Comparison of ENCODE assay signal across 24 cellular contexts in genomic region chr19:5424192-5424973, GRCh38. TPM values are rescaled to one million over a fixed set of nuclear protein-coding genes. Genes with fewer than 3 reads are reported as not detected.
DNase-seq lines count a peak whose midpoint lies in the region; ATAC-seq and TF ChIP-seq lines count a peak whose summit lies in the region.
"Had no signal": no experiment of that assay in that cellular context is flagged by ENCODE, and none has a peak within 500 bp of the region (broad histone marks: within the 10 kb centered on the region; RNA-seq: fewer than 3 reads in every experiment).

No MANE protein-coding gene starts in this region.

- no peak overlapping the region for H3K27ac Mint-ChIP-seq in WTC11
- H3K27ac Mint-ChIP-seq: T-helper 17 cell had no signal

- POLR2A ChIA-PET in WTC11 (lab: Charles Lee) = no interaction called here

- no peak overlapping the region for H3K4me3 Mint-ChIP-seq in WTC11
- H3K4me3 Mint-ChIP-seq: CD4-positive, CD25-positive, alpha-beta regulatory T cell; T-helper 17 cell had no signal

- peaks cover 13% of the 10 kb centered on the region for H3K9me3 Mint-ChIP-seq in WTC11

- H3K4me1 ChIP-seq in spleen (no peaks in the 10 kb centered on the region), prostate gland (replicated peaks) (no peaks in the 10 kb centered on the region), stomach (no peaks in the 10 kb centered on the region)
- H3K4me1 ChIP-seq: BLaER1, HAP-1 had no signal

- no peak for ATAC-seq in WTC11
- ATAC-seq: T-helper 17 cell had no signal

- no peak overlapping the region for H3K4me3 ChIP-seq in spleen
- no peak overlapping the region for H3K4me3 ChIP-seq in prostate gland
- H3K4me3 ChIP-seq in stomach = no peak overlapping the region
- H3K4me3 ChIP-seq: BLaER1, GM23248, HAP-1, SK-N-MC had no signal

- no peak for TF ChIP-seq RAD21 in Ishikawa (IDR thresholded peaks at IDR 0.05; ENCODE audit: low read depth)

- no peaks in the 10 kb centered on the region for H3K36me3 Mint-ChIP-seq in WTC11
- H3K36me3 Mint-ChIP-seq: CD4-positive, CD25-positive, alpha-beta regulatory T cell had no signal

- DNase-seq in NCI-H2171 treated with DMSO at 0.1 percent for 48 hours (lab: John Stamatoyannopoulos, UW) (peak; percentile 17), NCI-H2171 (lab: John Stamatoyannopoulos, UW) (no peak), WTC11 (ENCODE audit: low spot score) (no peak), spleen (peak; percentile 1), epidermal melanocyte (ENCODE audit: insufficient read length, low spot score) (no peak), prostate gland (ENCODE audit: low spot score) (no peak), stomach (no peak)
- DNase-seq: 8988T; CD4-positive, CD25-positive, alpha-beta regulatory T cell; GM23248; IMR-90; NCI-H1092 treated with DMSO at 0.1 percent for 48 hours; NCI-H1436; NCI-H187 treated with DMSO at 0.1 percent for 48 hours; NCI-H2227 treated with DMSO at 0.1 percent for 48 hours; NCI-H748 treated with DMSO at 0.1 percent for 48 hours; SHP77 treated with DMSO at 0.1 percent for 48 hours; T-helper 17 cell had no signal

- peaks cover 37% of the 10 kb centered on the region for H3K27me3 Mint-ChIP-seq in WTC11 (ENCODE audit: low read depth)
- H3K27me3 Mint-ChIP-seq: CD4-positive, CD25-positive, alpha-beta regulatory T cell had no signal

- TF ChIP-seq CTCF in WTC11 (IDR thresholded peaks at IDR 0.05) (no peak), spleen (IDR thresholded peaks at IDR 0.05 in 8 of 11, conservative IDR thresholded peaks at IDR 0.05 in 3 of 11) (no peak), prostate gland (IDR thresholded peaks at IDR 0.05) (no peak), stomach (IDR thresholded peaks at IDR 0.05) (no peak)

- TF ChIP-seq EP300 in Ishikawa (IDR thresholded peaks at IDR 0.05; ENCODE audit: borderline replicate concordance) = no peak
- TF ChIP-seq EP300 in stomach (IDR thresholded peaks at IDR 0.05) = no peak

- H3K36me3 ChIP-seq in spleen (no peaks in the 10 kb centered on the region), prostate gland (no peaks in the 10 kb centered on the region), stomach (no peaks in the 10 kb centered on the region)
- H3K36me3 ChIP-seq: BLaER1, HAP-1 had no signal

- H3K4me1 Mint-ChIP-seq in WTC11 = peaks cover 16% of the 10 kb centered on the region
- H3K4me1 Mint-ChIP-seq: CD4-positive, CD25-positive, alpha-beta regulatory T cell; T-helper 17 cell had no signal

- H3K27me3 ChIP-seq in spleen (replicated peaks in 1 of 7) (peaks cover 0 to 77% (median 0%) of the 10 kb centered on the region in 7 donors), prostate gland (replicated peaks; ENCODE audit: insufficient read depth) (peaks cover 3% of the 10 kb centered on the region), stomach (peaks cover 0 to 73% (median 18%) of the 10 kb centered on the region in 3 donors)
- H3K27me3 ChIP-seq: BLaER1 had no signal

- no peaks in the 10 kb centered on the region for H3K9me3 ChIP-seq in spleen
- H3K9me3 ChIP-seq in prostate gland = no peaks in the 10 kb centered on the region
- no peaks in the 10 kb centered on the region for H3K9me3 ChIP-seq in stomach
- H3K9me3 ChIP-seq: BLaER1, HAP-1 had no signal

- TF ChIP-seq POLR2A in spleen (IDR thresholded peaks at IDR 0.05) (no peak), prostate gland (IDR thresholded peaks at IDR 0.05) (no peak), stomach (IDR thresholded peaks at IDR 0.05) (no peak)

- intact Hi-C loops in spleen (cut with DNase I; ENCODE audit: low total_unique reads) (no loop called here), prostate gland (cut with DNase I) (no loop called here), stomach (cut with DNase I; ENCODE audit: low total_unique reads) (no loop called here)

- WGBS in spleen, 5 donors = 74 to 82% (median 78%) methylated on average over 12 of the region's 12 CpGs
- 76% methylated on average over 12 of the region's 12 CpGs for WGBS in prostate gland
- WGBS in stomach, 5 donors = 76 to 82% (median 79%) methylated on average over 12 of the region's 12 CpGs

- CTCF ChIA-PET in WTC11 (lab: Charles Lee) = interaction anchor here (0.6 kb wide), 1 partner anchor 48 kb away, joined by 3 read pairs; no protein-coding TSS in a partner anchor

- H3K27ac ChIP-seq in spleen (no peak overlapping the region), prostate gland (no peak overlapping the region), stomach (no peak overlapping the region)
- H3K27ac ChIP-seq: BLaER1, GM23248, RWPE1, SK-N-MC had no signal

TF ChIP-seq in Ishikawa, 13 proteins besides CTCF, POLR2A, EP300 and RAD21:
- TF ChIP-seq CREB1 (IDR thresholded peaks at IDR 0.05; ENCODE audit: low read depth) (no peak), USF1 (IDR thresholded peaks at IDR 0.05) (peak; percentile 53; the same call in 1 of the 2 replicates)

TF ChIP-seq in WTC11, 78 proteins besides CTCF, POLR2A, EP300 and RAD21:
- TF ChIP-seq IRF2 (CRISPR knock-in tag; IDR thresholded peaks at IDR 0.05; ENCODE audit: borderline replicate concordance, low read depth) = no peak
- TF ChIP-seq, protein P1, sequence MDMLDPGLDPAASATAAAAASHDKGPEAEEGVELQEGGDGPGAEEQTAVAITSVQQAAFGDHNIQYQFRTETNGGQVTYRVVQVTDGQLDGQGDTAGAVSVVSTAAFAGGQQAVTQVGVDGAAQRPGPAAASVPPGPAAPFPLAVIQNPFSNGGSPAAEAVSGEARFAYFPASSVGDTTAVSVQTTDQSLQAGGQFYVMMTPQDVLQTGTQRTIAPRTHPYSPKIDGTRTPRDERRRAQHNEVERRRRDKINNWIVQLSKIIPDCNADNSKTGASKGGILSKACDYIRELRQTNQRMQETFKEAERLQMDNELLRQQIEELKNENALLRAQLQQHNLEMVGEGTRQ (CRISPR knock-in tag; IDR thresholded peaks at IDR 0.05) = peak; percentile 68
- TF ChIP-seq TCF7 (CRISPR knock-in tag; IDR thresholded peaks at IDR 0.05; ENCODE audit: low read depth) = no peak
- no peak for TF ChIP-seq ZBTB21 (CRISPR knock-in tag; IDR thresholded peaks at IDR 0.05; ENCODE audit: borderline replicate concordance)
- TF ChIP-seq ZNF671 (CRISPR knock-in tag; IDR thresholded peaks at IDR 0.05) = no peak

RNA-seq across cellular contexts. Expression of gene ZNRF4, which starts 30.8 kb away (rescaled TPM):
- total RNA-seq in WTC11 (2021) (not detected in 3 replicates), spleen (not detected), prostate gland (10 to 100 TPM in 1 of 2 donors, not detected in 1; 13.2 TPM), stomach (not detected)
- polyA plus RNA-seq in spleen (not detected), stomach (not detected)
- total RNA-seq: CD4-positive, CD25-positive, alpha-beta regulatory T cell; GM23248; IMR-90; NCI-H460; T-helper 17 cell had no signal
- polyA plus RNA-seq: CD4-positive, CD25-positive, alpha-beta regulatory T cell; GM23248; IMR-90 had no signal

Comparison
In these comparisons a context has a peak if more than half of its experiments do, and no peak if none do; other contexts are left out.
1. DNase-seq: peak in NCI-H2171 treated with DMSO at 0.1 percent for 48 hours (single experiment) and spleen (single experiment); none in NCI-H2171 (single experiment), WTC11 (single experiment), epidermal melanocyte (single experiment), prostate gland (single experiment) and stomach (single experiment).